In the genomic region with DNA sequence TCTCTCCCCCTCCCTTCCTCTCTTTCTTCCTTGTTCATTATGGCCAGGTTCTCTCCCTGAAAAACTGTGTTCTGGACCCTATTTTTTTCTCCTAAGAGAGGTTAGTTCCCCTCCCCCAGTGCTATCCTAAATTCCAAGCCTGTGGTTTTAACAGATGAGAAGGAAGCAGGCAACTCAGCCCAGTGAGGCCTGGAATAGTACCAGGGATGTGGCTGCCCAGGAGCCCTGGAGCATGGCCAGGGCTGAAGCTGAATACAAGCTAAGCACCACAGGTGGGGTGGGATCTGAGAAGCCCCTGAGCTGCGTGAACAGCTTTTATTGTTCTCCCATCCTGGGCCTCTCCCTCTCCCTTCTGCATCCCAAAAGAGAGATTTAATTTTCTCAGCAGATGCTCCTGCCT, we compare ENCODE assay signal across 13 cellular contexts.
A peak's percentile ranks its signal among the peaks of the same experiment; 100 is the strongest.
DNase-seq lines count a peak whose midpoint lies in the region; ATAC-seq and TF ChIP-seq lines count a peak whose summit lies in the region.
"Had no signal": no experiment of that assay in that cellular context is flagged by ENCODE, and none has a peak within 500 bp of the region (broad histone marks: within the 10 kb centered on the region; RNA-seq: fewer than 3 reads in every experiment).

No MANE protein-coding gene starts in this region.

- TF ChIP-seq CTCF in astrocyte of the spinal cord (IDR thresholded peaks at IDR 0.05; ENCODE audit: low read depth, low read length) (no peak), OCI-LY7 (conservative IDR thresholded peaks at IDR 0.05; ENCODE audit: low read length) (no peak)

- no peak overlapping the region for H3K4me3 Mint-ChIP-seq in effector memory CD8-positive, alpha-beta T cell
- H3K4me3 Mint-ChIP-seq: CD4-positive, alpha-beta T cell had no signal

- no peaks in the 10 kb centered on the region for H3K36me3 Mint-ChIP-seq in effector memory CD8-positive, alpha-beta T cell (ENCODE audit: insufficient read depth)

- H3K4me3 ChIP-seq in MG63, result no peak overlapping the region
- no peak overlapping the region for H3K4me3 ChIP-seq in astrocyte of the spinal cord (ENCODE audit: low read depth, low read length)
- no peak overlapping the region for H3K4me3 ChIP-seq in OCI-LY7 (ENCODE audit: low read depth, low read length, poor library complexity, severe bottlenecking)
- H3K4me3 ChIP-seq: GM23248, HAP-1 had no signal

- no peak overlapping the region for H3K27ac Mint-ChIP-seq in effector memory CD8-positive, alpha-beta T cell
- H3K27ac Mint-ChIP-seq: CD4-positive, alpha-beta T cell had no signal

- H3K9me3 ChIP-seq in MG63 (no peaks in the 10 kb centered on the region; the same call in 1 of the 2 replicates), OCI-LY7 (ENCODE audit: low read length) (no peaks in the 10 kb centered on the region)
- H3K9me3 ChIP-seq: Caco-2, HAP-1 had no signal

- no peaks in the 10 kb centered on the region for H3K4me1 Mint-ChIP-seq in effector memory CD8-positive, alpha-beta T cell (ENCODE audit: low read depth in 2 of 2)

- BruUV-seq in OCI-LY7 (replicated peaks; lab: Mats Ljungman, UMichigan), result no TSS peak

- H3K4me2 ChIP-seq in OCI-LY7 (ENCODE audit: low read length), result no peak overlapping the region

- H3K27me3 Mint-ChIP-seq in effector memory CD8-positive, alpha-beta T cell, result peaks cover 0 to 9% of the 10 kb centered on the region in 2 donors
- H3K27me3 Mint-ChIP-seq: CD4-positive, alpha-beta T cell had no signal

- H3K79me2 ChIP-seq in OCI-LY7 (ENCODE audit: insufficient read depth, low read depth, low read length), result no peaks in the 10 kb centered on the region

- CTCF ChIA-PET in OCI-LY7 (lab: Charles Lee; ENCODE audit: unreplicated experiment), result no interaction called here

- intact Hi-C loops in OCI-LY7 (cut with micrococcal nuclease; ENCODE audit: unreplicated experiment), result no loop called here

- POLR2A ChIA-PET in OCI-LY7 (lab: Charles Lee), result no interaction called here

- H3K36me3 ChIP-seq in MG63, result no peaks in the 10 kb centered on the region
- no peaks in the 10 kb centered on the region for H3K36me3 ChIP-seq in OCI-LY7 (ENCODE audit: insufficient read depth, low read length)
- H3K36me3 ChIP-seq: HAP-1 had no signal

- ATAC-seq in effector memory CD8-positive, alpha-beta T cell (replicated peaks), result no peak
- ATAC-seq in HG02678 (IDR thresholded peaks at IDR 0.05; ENCODE audit: unreplicated experiment), result no peak

- in situ Hi-C loops in astrocyte of the spinal cord (cut with HindIII; ENCODE audit: low sequenced_read_pairs), result no loop called here

- H3K9me3 Mint-ChIP-seq in effector memory CD8-positive, alpha-beta T cell, result peaks cover 9% of the 10 kb centered on the region in 2 donors

- H4K20me1 ChIP-seq in OCI-LY7 (ENCODE audit: insufficient read depth, low read length), result no peaks in the 10 kb centered on the region

- no peak overlapping the region for H3K27ac ChIP-seq in OCI-LY7 (ENCODE audit: low read depth, low read length, poor library complexity, severe bottlenecking)
- H3K27ac ChIP-seq: C4-2B, GM23248, HL-60 had no signal

- no peaks in the 10 kb centered on the region for H3K4me1 ChIP-seq in OCI-LY7 (ENCODE audit: insufficient read depth, low read length, poor library complexity, severe bottlenecking)
- H3K4me1 ChIP-seq: Caco-2, HAP-1 had no signal

- no peaks in the 10 kb centered on the region for H3K9me2 ChIP-seq in OCI-LY7 (ENCODE audit: insufficient read depth, low read length)

- DNase-seq in MG63 (peak; percentile 9), RPMI7951 (ENCODE audit: low read depth) (peak; percentile 30), astrocyte of the spinal cord (ENCODE audit: low read depth, low spot score) (peak; percentile 50), OCI-LY7 (ENCODE audit: low spot score) (no peak)
- no peak for DNase-seq in effector memory CD8-positive, alpha-beta T cell
- DNase-seq: AML-193; Caco-2; CD4-positive, alpha-beta T cell; GM23248 had no signal

- no peaks in the 10 kb centered on the region for H3K27me3 ChIP-seq in MG63

- no peak overlapping the region for H2AFZ ChIP-seq in OCI-LY7 (ENCODE audit: low read length)
- H2AFZ ChIP-seq: GM23248 had no signal

Comparison
In these comparisons a context has a peak if more than half of its experiments do, and no peak if none do; other contexts are left out.
1. DNase-seq: peak in MG63 (single experiment), RPMI7951 (single experiment) and astrocyte of the spinal cord (single experiment); none in effector memory CD8-positive, alpha-beta T cell (0 of 3) and OCI-LY7 (single experiment).